14 cellular contexts compared by ENCODE assay signal in genomic region chr5:3200356-3200755, GRCh38.
DNase-seq lines count a peak whose midpoint lies in the region; ATAC-seq and TF ChIP-seq lines count a peak whose summit lies in the region.
"Had no signal": no experiment of that assay in that cellular context is flagged by ENCODE, and none has a peak within 500 bp of the region (broad histone marks: within the 10 kb centered on the region; RNA-seq: fewer than 3 reads in every experiment).

No MANE protein-coding gene starts in this region.

- DNase-seq in NCI-H748 (lab: John Stamatoyannopoulos, UW; ENCODE audit: unreplicated experiment) (peak; percentile 34), NCI-H748 treated with DMSO at 0.1 percent for 48 hours (lab: John Stamatoyannopoulos, UW) (no peak), chondrocyte (ENCODE audit: low spot score) (peak; percentile 57), islet precursor cell (peak; percentile 29), type B pancreatic cell (ENCODE audit: extremely low spot score, unreplicated experiment) (no peak), epidermal melanocyte (ENCODE audit: insufficient read length, low spot score) (no peak)
- DNase-seq: 8988T; AML-193; CD4-positive, alpha-beta memory T cell; DND-41; GDM1 had no signal

- H3K4me3 Mint-ChIP-seq in chondrocyte (ENCODE audit: unreplicated experiment) (no peak overlapping the region), type B pancreatic cell (no peak overlapping the region)
- H3K4me3 Mint-ChIP-seq: CD4-positive, alpha-beta memory T cell had no signal

- H3K27ac Mint-ChIP-seq in chondrocyte (ENCODE audit: unreplicated experiment) (no peak overlapping the region), type B pancreatic cell (peak overlapping the region; percentile 59)
- H3K27ac Mint-ChIP-seq: CD4-positive, alpha-beta memory T cell had no signal

- ATAC-seq in SK-N-SH treated with all-trans-retinoic acid at 6 μM for 48 hours (no peak), HG03159 (IDR thresholded peaks at IDR 0.05; ENCODE audit: unreplicated experiment) (no peak)
- ATAC-seq: HCT116 had no signal

- H3K27me3 Mint-ChIP-seq in chondrocyte (ENCODE audit: low read depth) (peaks cover 29% of the 10 kb centered on the region), type B pancreatic cell (peaks cover 59% of the 10 kb centered on the region)

- H3K36me3 Mint-ChIP-seq in chondrocyte (ENCODE audit: low read depth), result no peaks in the 10 kb centered on the region
- peaks cover under 1% of the 10 kb centered on the region for H3K36me3 Mint-ChIP-seq in type B pancreatic cell
- H3K36me3 Mint-ChIP-seq: CD4-positive, alpha-beta memory T cell had no signal

- H3K4me1 Mint-ChIP-seq in chondrocyte (ENCODE audit: low read depth) (peaks cover 5% of the 10 kb centered on the region), type B pancreatic cell (ENCODE audit: unreplicated experiment) (peaks cover 17% of the 10 kb centered on the region)

- TF ChIP-seq CTCF in chondrocyte (IDR thresholded peaks at IDR 0.05), result no peak
- TF ChIP-seq CTCF in type B pancreatic cell (conservative IDR thresholded peaks at IDR 0.05), result no peak

- H3K9me3 Mint-ChIP-seq in chondrocyte (ENCODE audit: low read depth), result peaks cover 11% of the 10 kb centered on the region
- peaks cover 4% of the 10 kb centered on the region for H3K9me3 Mint-ChIP-seq in type B pancreatic cell

TF ChIP-seq in SK-N-SH treated with all-trans-retinoic acid at 6 μM for 48 hours, 23 proteins besides CTCF, POLR2A, EP300 and RAD21:
- TF ChIP-seq PPARA (CRISPR knock-in tag; IDR thresholded peaks at IDR 0.05; ENCODE audit: borderline replicate concordance), result no peak
- TF ChIP-seq SNAI2 (CRISPR knock-in tag; IDR thresholded peaks at IDR 0.05), result no peak
- no peak for TF ChIP-seq RARB (CRISPR knock-in tag; IDR thresholded peaks at IDR 0.05)
- TF ChIP-seq PATZ1 (CRISPR knock-in tag; IDR thresholded peaks at IDR 0.05; ENCODE audit: borderline replicate concordance), result no peak
- no peak for TF ChIP-seq ZFP3 (CRISPR knock-in tag; IDR thresholded peaks at IDR 0.05)
- no peak for TF ChIP-seq ISL1 (CRISPR knock-in tag; IDR thresholded peaks at IDR 0.05)
- TF ChIP-seq ESRRG (CRISPR knock-in tag; IDR thresholded peaks at IDR 0.05), result no peak
- no peak for TF ChIP-seq TOX (CRISPR knock-in tag; IDR thresholded peaks at IDR 0.05; ENCODE audit: borderline replicate concordance)

Comparison
In these comparisons a context has a peak if more than half of its experiments do, and no peak if none do; other contexts are left out.
1. DNase-seq: peak in NCI-H748 (single experiment), chondrocyte (single experiment) and islet precursor cell (single experiment); none in NCI-H748 treated with DMSO at 0.1 percent for 48 hours (single experiment), type B pancreatic cell (single experiment) and epidermal melanocyte (single experiment).